Comparison of ENCODE assay signal across 1 cellular context in genomic region chr5:111562566-111562965, GRCh38.
TF ChIP-seq lines count a peak whose summit lies in the region.

No MANE protein-coding gene starts in this region.

TF ChIP-seq in HepG2, 621 proteins besides CTCF, POLR2A, EP300 and RAD21:
- TF ChIP-seq HNRNPK (IDR thresholded peaks at IDR 0.05; ENCODE audit: low read depth, low read length, poor library complexity, severe bottlenecking): no peak
- no peak for TF ChIP-seq NBN (conservative IDR thresholded peaks at IDR 0.05)
